22 cellular contexts compared by ENCODE assay signal in the genomic region with DNA sequence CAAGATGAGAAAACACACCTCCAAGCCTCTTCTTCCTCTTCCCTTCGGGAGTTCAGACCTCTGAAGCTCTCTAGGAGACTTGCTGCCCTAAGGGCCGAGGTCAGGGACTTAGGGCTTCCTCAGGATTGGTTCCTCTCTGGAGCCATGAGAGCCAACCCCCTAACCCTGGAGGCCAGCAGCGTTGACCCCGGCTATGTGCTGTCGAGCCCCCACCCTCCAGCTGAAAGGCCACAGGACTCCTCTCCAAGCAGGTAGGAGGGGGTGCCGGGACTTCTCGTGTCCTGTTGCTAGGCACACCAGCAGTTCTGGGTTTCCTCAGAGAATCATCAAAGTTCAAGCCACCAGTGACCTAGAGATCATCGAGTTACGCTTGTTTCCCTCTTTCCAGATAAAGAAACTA.
DNase-seq lines count a peak whose midpoint lies in the region; ATAC-seq and TF ChIP-seq lines count a peak whose summit lies in the region.
"Had no signal": no experiment of that assay in that cellular context is flagged by ENCODE, and none has a peak within 500 bp of the region (broad histone marks: within the 10 kb centered on the region; RNA-seq: fewer than 3 reads in every experiment).

No MANE protein-coding gene starts in this region.

- 74 to 79% (median 78%) methylated on average over 9 of the region's 9 CpGs for WGBS in spleen, 5 donors

- H3K36me3 Mint-ChIP-seq in Caco-2 (ENCODE audit: insufficient read depth, unreplicated experiment) (no peaks in the 10 kb centered on the region), T-helper 17 cell (ENCODE audit: low read depth) (peaks cover 4% of the 10 kb centered on the region)

- H3K4me3 ChIP-seq in Caco-2 (ENCODE audit: low read depth, low read length) (no peak overlapping the region), coronary artery (no peak overlapping the region), spleen (no peak overlapping the region)

- no peak overlapping the region for H3K27ac ChIP-seq in coronary artery
- H3K27ac ChIP-seq in spleen = peak overlapping the region in 3 of 8 donors; percentile 12 to 21 (median 13)
- H3K27ac ChIP-seq: 22Rv1, C4-2B had no signal

- peaks cover 16% of the 10 kb centered on the region for H3K4me1 Mint-ChIP-seq in Caco-2 (ENCODE audit: low read depth, unreplicated experiment)
- no peaks in the 10 kb centered on the region for H3K4me1 Mint-ChIP-seq in T-helper 17 cell

- intact Hi-C loops in Caco-2 (cut with micrococcal nuclease; ENCODE audit: unreplicated experiment) (no loop called here), spleen (cut with DNase I; ENCODE audit: low total_unique reads) (no loop called here)

- H3K36me3 ChIP-seq in Caco-2 (ENCODE audit: control insufficient read depth, insufficient read depth, low read length) (no peaks in the 10 kb centered on the region), spleen (no peaks in the 10 kb centered on the region)

- POLR2A ChIA-PET in Caco-2 (lab: Charles Lee) = no interaction called here

- DNase-seq in SKM-1 treated with dmso at 0.1 percent for 144 hours (lab: John Stamatoyannopoulos, UW; ENCODE audit: unreplicated experiment) (peak; percentile 39), SKM-1 (lab: John Stamatoyannopoulos, UW; ENCODE audit: unreplicated experiment) (no peak), Caco-2 (peak in 1 of 2 experiments; percentile 32), coronary artery (ENCODE audit: low spot score) (peak; percentile 67), spleen (peak; percentile 52), T-helper 17 cell (no peak)
- DNase-seq: ACHN, EL, GF-D8, GOT3, NCI-H1048, NCI-H1436, NCI-H187 treated with DMSO at 0.1 percent for 48 hours, NCI-H2107, NCI-H446 treated with DMSO at 0.1 percent for 48 hours, NCI-H526 treated with DMSO at 0.1 percent for 48 hours, Right ventricle myocardium superior had no signal

- no TSS peak for BruUV-seq in Caco-2 (replicated peaks; lab: Mats Ljungman, UMichigan)

- H3K27me3 Mint-ChIP-seq in Caco-2 (ENCODE audit: insufficient read depth, unreplicated experiment) (no peaks in the 10 kb centered on the region), T-helper 17 cell (peaks cover 55% of the 10 kb centered on the region)

- TF ChIP-seq POLR2A in spleen (IDR thresholded peaks at IDR 0.05) = no peak

- TF ChIP-seq CTCF in Caco-2 (IDR thresholded peaks at IDR 0.05; ENCODE audit: insufficient read depth in 1 of 2, low read depth in 1 of 2, low read length in 1 of 2, severe bottlenecking in 1 of 2, unreplicated experiment in 1 of 2) (no peak), coronary artery (IDR thresholded peaks at IDR 0.05) (no peak), spleen (IDR thresholded peaks at IDR 0.05 in 8 of 11, conservative IDR thresholded peaks at IDR 0.05 in 3 of 11) (no peak)

- ATAC-seq in T-helper 17 cell = no peak
- ATAC-seq in GM18868 (IDR thresholded peaks at IDR 0.05; ENCODE audit: unreplicated experiment) = no peak
- no peak for ATAC-seq in HG02588 (IDR thresholded peaks at IDR 0.05; ENCODE audit: unreplicated experiment)
- ATAC-seq: HCT116 had no signal

- H3K4me3 Mint-ChIP-seq in Caco-2 (ENCODE audit: unreplicated experiment) (no peak overlapping the region), T-helper 17 cell (no peak overlapping the region)

- CTCF ChIA-PET in Caco-2 (lab: Charles Lee) = interaction anchor here (0.7 to 1.0 kb wide), 2 partner anchors 89 to 91 kb away, joined by 3 read pairs; no protein-coding TSS in a partner anchor

- H3K9me3 ChIP-seq in Caco-2 (peaks cover 17% of the 10 kb centered on the region), spleen (peaks cover 0 to 37% (median 29%) of the 10 kb centered on the region in 8 donors), T-helper 17 cell (ENCODE audit: control insufficient read depth, low read length, poor library complexity, severe bottlenecking) (no peaks in the 10 kb centered on the region)

- peaks cover 1% of the 10 kb centered on the region; the same call in 1 of the 2 replicates for H3K4me1 ChIP-seq in Caco-2
- H3K4me1 ChIP-seq in spleen = peaks cover 0 to 28% (median 6%) of the 10 kb centered on the region in 6 donors

- H3K27ac Mint-ChIP-seq in Caco-2 (ENCODE audit: unreplicated experiment) = peak overlapping the region; percentile 62
- H3K27ac Mint-ChIP-seq in T-helper 17 cell = no peak overlapping the region

- peaks cover 22% of the 10 kb centered on the region for H3K9me3 Mint-ChIP-seq in Caco-2 (ENCODE audit: unreplicated experiment)

- H3K27me3 ChIP-seq in Caco-2 (replicated peaks; ENCODE audit: control insufficient read depth, insufficient read depth, low read length) (no peaks in the 10 kb centered on the region), spleen (replicated peaks in 1 of 7) (peaks cover 0 to 20% (median 9%) of the 10 kb centered on the region in 7 donors)

Comparison
In these comparisons a context has a peak if more than half of its experiments do, and no peak if none do; other contexts are left out.
1. DNase-seq: peak in SKM-1 treated with dmso at 0.1 percent for 144 hours (single experiment), coronary artery (single experiment) and spleen (single experiment); none in SKM-1 (single experiment) and T-helper 17 cell (0 of 3).